23 cellular contexts compared by ENCODE assay signal in the genomic region with DNA sequence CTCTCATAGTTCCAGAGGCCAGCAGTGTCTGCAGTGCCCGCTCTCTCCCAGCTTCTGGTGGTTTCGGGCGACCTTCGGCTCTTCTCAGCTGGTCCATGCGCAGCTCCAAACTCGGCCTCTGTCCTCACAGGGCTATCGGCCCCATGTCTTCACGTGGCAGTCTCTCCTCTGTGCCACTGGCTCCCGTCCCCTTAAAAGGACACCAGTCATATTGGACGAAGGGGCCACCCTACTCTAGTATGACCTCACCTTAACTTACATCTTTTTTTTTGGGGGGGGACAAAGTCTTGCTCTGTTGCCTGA. TPM values are rescaled to one million over a fixed set of nuclear protein-coding genes. Genes with fewer than 3 reads are reported as not detected.
"Had no signal": no experiment of that assay in that cellular context is flagged by ENCODE, and none has a peak within 500 bp of the region (broad histone marks: within the 10 kb centered on the region; RNA-seq: fewer than 3 reads in every experiment).

No MANE protein-coding gene starts in this region.

- H3K9me3 Mint-ChIP-seq: dendritic cell treated with granulocyte-macrophage colony-stimulating factor and Interleukin-4, amounts not matched to agents 40 ng/mL and 50 ng/mL, for 4 days; effector memory CD8-positive, alpha-beta T cell; naive B cell; nephron progenitor cell had no signal

- H3K4me1 ChIP-seq: gastrocnemius medialis, left lung, right atrium auricular region had no signal

- H3K27me3 ChIP-seq: esophagus muscularis mucosa, gastrocnemius medialis, heart right ventricle, left lung, neutrophil, right atrium auricular region, stomach had no signal

- H3K4me3 ChIP-seq: esophagus muscularis mucosa, gastrocnemius medialis, heart right ventricle, left lung, right atrium auricular region, stomach, thoracic aorta had no signal

- DNase-seq: effector memory CD8-positive, alpha-beta T cell; gastrocnemius medialis; heart right ventricle; hypothalamus; naive B cell; nephron progenitor cell; small intestine; stimulated activated CD4-positive, alpha-beta T cell treated with anti-CD3 and anti-CD28 coated beads, Interleukin-12 subunit alpha, Interleukin-12 subunit beta, amount 100 ng/mL, for 4 hours; stimulated activated naive CD4-positive, alpha-beta T cell; stomach; substantia nigra; trophoblast cell had no signal

- H3K27ac Mint-ChIP-seq: dendritic cell treated with granulocyte-macrophage colony-stimulating factor and Interleukin-4, amounts not matched to agents 40 ng/mL and 50 ng/mL, for 4 days; nephron progenitor cell had no signal

- H3K27ac ChIP-seq: epithelial cell of prostate, esophagus muscularis mucosa, gastrocnemius medialis, heart right ventricle, left lung, neutrophil, right atrium auricular region, stomach, thoracic aorta had no signal

- H3K9me3 ChIP-seq: esophagus muscularis mucosa, gastrocnemius medialis, heart right ventricle, left lung, neutrophil, right atrium auricular region, stomach, thoracic aorta had no signal

- H3K27me3 Mint-ChIP-seq: dendritic cell treated with granulocyte-macrophage colony-stimulating factor and Interleukin-4, amounts not matched to agents 40 ng/mL and 50 ng/mL, for 4 days; effector memory CD8-positive, alpha-beta T cell; naive B cell had no signal

- H3K4me3 Mint-ChIP-seq: dendritic cell treated with granulocyte-macrophage colony-stimulating factor and Interleukin-4, amounts not matched to agents 40 ng/mL and 50 ng/mL, for 4 days; effector memory CD8-positive, alpha-beta T cell; naive B cell; nephron progenitor cell had no signal

- ATAC-seq: effector memory CD8-positive, alpha-beta T cell; gastrocnemius medialis; left lung had no signal

RNA-seq across cellular contexts. Expression of a gene that starts 42.5 kb away (rescaled TPM):
- total RNA-seq: esophagus muscularis mucosa, fibroblast of villous mesenchyme, gastrocnemius medialis, heart right ventricle, left lung, lung microvascular endothelial cell, osteocyte, right atrium auricular region, stomach, thoracic aorta, urinary bladder had no signal
